In the genomic region with DNA sequence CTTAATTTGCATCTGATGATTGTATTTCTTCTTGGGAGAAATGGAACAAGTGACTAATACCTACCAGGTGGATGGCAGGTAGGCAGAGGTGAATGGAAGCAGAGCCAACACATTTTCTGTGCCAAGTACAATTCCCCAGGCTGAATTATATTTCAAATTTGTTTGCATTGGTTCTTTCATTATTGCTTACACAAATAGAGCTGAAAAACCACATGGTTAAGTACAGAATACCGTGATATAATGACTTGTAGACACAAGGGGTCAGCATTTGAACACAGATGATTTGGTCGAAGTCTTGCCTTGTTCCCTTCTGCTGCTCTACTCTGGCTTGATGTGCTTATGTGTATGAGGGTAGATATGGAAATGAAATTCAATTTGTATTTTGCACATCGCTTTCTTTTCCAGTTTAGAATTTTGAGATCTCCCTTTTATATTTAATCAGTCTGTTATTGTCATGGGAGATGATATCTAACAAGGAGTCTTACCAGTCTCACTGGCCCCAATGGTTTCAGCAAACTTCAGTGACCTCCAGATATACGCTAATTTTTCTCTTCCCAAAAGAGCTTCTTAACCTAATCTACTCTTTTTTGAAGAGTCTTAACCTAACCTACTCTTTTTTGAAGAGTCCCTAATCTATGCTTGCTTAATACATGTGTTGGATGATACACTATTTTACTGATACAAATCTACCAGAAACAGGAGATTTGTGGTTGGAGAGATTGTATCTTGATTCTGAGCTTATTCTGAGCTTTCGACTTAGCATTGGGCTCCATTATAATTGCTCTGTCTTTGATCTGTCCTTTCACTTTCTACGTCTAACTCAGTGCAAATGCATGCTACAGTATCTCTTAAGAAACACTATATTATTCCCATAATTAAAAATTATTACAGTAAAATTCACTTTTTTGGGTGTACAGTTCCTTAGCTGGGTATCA, we compare ENCODE assay signal across 8 cellular contexts.
DNase-seq lines count a peak whose midpoint lies in the region; ATAC-seq lines count a peak whose summit lies in the region.

No MANE protein-coding gene starts in this region.

- H3K9me3 Mint-ChIP-seq in activated T-helper 2 cell treated with anti-CD3 and anti-CD28 coated beads, Interferon-gamma antibody, Interleukin-2, Interleukin-4, amounts not matched to agents 10 μg/mL and 5 μg/mL and 100 μg/mL, durations not matched to agents 14 hours and 24 hours and 36 hours: no peaks in the 10 kb centered on the region

- H3K4me3 Mint-ChIP-seq in activated T-helper 2 cell treated with anti-CD3 and anti-CD28 coated beads, Interferon-gamma antibody, Interleukin-2, Interleukin-4, amounts not matched to agents 10 μg/mL and 5 μg/mL and 100 μg/mL, durations not matched to agents 14 hours and 24 hours and 36 hours (ENCODE audit: low read depth): peak overlapping the region; percentile 2

- peaks cover 22% of the 10 kb centered on the region for H3K4me1 Mint-ChIP-seq in activated T-helper 2 cell treated with anti-CD3 and anti-CD28 coated beads, Interferon-gamma antibody, Interleukin-2, Interleukin-4, amounts not matched to agents 10 μg/mL and 5 μg/mL and 100 μg/mL, durations not matched to agents 14 hours and 24 hours and 36 hours (ENCODE audit: low read depth)

- DNase-seq in DMS153 treated with DMSO at 0.1 percent for 48 hours (lab: John Stamatoyannopoulos, UW; ENCODE audit: unreplicated experiment): peak; percentile 68
- DNase-seq in NCI-H2196 treated with DMSO at 0.1 percent for 48 hours (lab: John Stamatoyannopoulos, UW; ENCODE audit: unreplicated experiment): peak; percentile 70
- no peak for DNase-seq in activated T-helper 2 cell treated with anti-CD3 and anti-CD28 coated beads, Interferon-gamma antibody, Interleukin-2, Interleukin-4, amounts not matched to agents 10 μg/mL and 5 μg/mL and 100 μg/mL, durations not matched to agents 14 hours and 24 hours and 36 hours (ENCODE audit: low spot score)
- DNase-seq in Right ventricle myocardium superior: no peak
- DNase-seq in sciatic nerve (ENCODE audit: low spot score): no peak
- DNase-seq in GF-D8 (lab: John Stamatoyannopoulos, UW): no peak

- ATAC-seq in GM19324 (IDR thresholded peaks at IDR 0.05; ENCODE audit: low FRiP score, unreplicated experiment): peak; percentile 91
- peak; percentile 86 for ATAC-seq in HG03108 (IDR thresholded peaks at IDR 0.05; ENCODE audit: unreplicated experiment)
- peak; percentile 92 for ATAC-seq in Right ventricle myocardium superior (ENCODE audit: poor library complexity)
- ATAC-seq in sciatic nerve: peak; percentile 87

- H3K27ac Mint-ChIP-seq in activated T-helper 2 cell treated with anti-CD3 and anti-CD28 coated beads, Interferon-gamma antibody, Interleukin-2, Interleukin-4, amounts not matched to agents 10 μg/mL and 5 μg/mL and 100 μg/mL, durations not matched to agents 14 hours and 24 hours and 36 hours: no peak overlapping the region

- intact Hi-C loops in activated T-helper 2 cell treated with anti-CD3 and anti-CD28 coated beads, Interferon-gamma antibody, Interleukin-2, Interleukin-4, amounts not matched to agents 10 μg/mL and 5 μg/mL and 100 μg/mL, durations not matched to agents 14 hours and 24 hours and 36 hours (cut with micrococcal nuclease): loop anchor here (1.0 to 10.0 kb wide), 9 partner anchors 90 to 810 kb away; a partner anchor contains a TSS
- intact Hi-C loops in Right ventricle myocardium superior (cut with DNase I): loop anchor here (5.0 kb wide), 1 partner anchor 257 kb away; no protein-coding TSS in a partner anchor
- intact Hi-C loops in sciatic nerve (cut with DNase I): loop anchor here (10.0 kb wide), 1 partner anchor 260 kb away; no protein-coding TSS in a partner anchor

- H3K27me3 Mint-ChIP-seq in activated T-helper 2 cell treated with anti-CD3 and anti-CD28 coated beads, Interferon-gamma antibody, Interleukin-2, Interleukin-4, amounts not matched to agents 10 μg/mL and 5 μg/mL and 100 μg/mL, durations not matched to agents 14 hours and 24 hours and 36 hours (ENCODE audit: low read depth): peaks cover 42% of the 10 kb centered on the region

- no peaks in the 10 kb centered on the region for H3K36me3 Mint-ChIP-seq in activated T-helper 2 cell treated with anti-CD3 and anti-CD28 coated beads, Interferon-gamma antibody, Interleukin-2, Interleukin-4, amounts not matched to agents 10 μg/mL and 5 μg/mL and 100 μg/mL, durations not matched to agents 14 hours and 24 hours and 36 hours (ENCODE audit: low read depth)

Comparison
In these comparisons a context has a peak if more than half of its experiments do, and no peak if none do; other contexts are left out.
1. DNase-seq: peak in DMS153 treated with DMSO at 0.1 percent for 48 hours (single experiment) and NCI-H2196 treated with DMSO at 0.1 percent for 48 hours (single experiment); none in activated T-helper 2 cell treated with anti-CD3 and anti-CD28 coated beads, Interferon-gamma antibody, Interleukin-2, Interleukin-4, amounts not matched to agents 10 μg/mL and 5 μg/mL and 100 μg/mL, durations not matched to agents 14 hours and 24 hours and 36 hours (single experiment), Right ventricle myocardium superior (single experiment), sciatic nerve (single experiment) and GF-D8 (single experiment).
2. Peak in every context shown above with its lines, with median percentiles within 50 percentile points of each other: ATAC-seq.